36 cellular contexts compared by ENCODE assay signal in genomic region chr7:123573371-123573770, GRCh38. TPM values are rescaled to one million over a fixed set of nuclear protein-coding genes. Genes with fewer than 3 reads are reported as not detected.
"Had no signal": no experiment of that assay in that cellular context is flagged by ENCODE, and none has a peak within 500 bp of the region (broad histone marks: within the 10 kb centered on the region; RNA-seq: fewer than 3 reads in every experiment).

No MANE protein-coding gene starts in this region.

- DNase-seq: activated CD4-positive, alpha-beta T cell treated with anti-CD3 and anti-CD28 coated beads for 36 hours; activated CD4-positive, alpha-beta T cell treated with anti-CD3 and anti-CD28 coated beads, Interleukin-2, amount 50 U/mL, for 4 hours; activated CD4-positive, CD25-positive, alpha-beta regulatory T cell; activated effector memory CD4-positive, alpha-beta T cell treated with anti-CD3 and anti-CD28 coated beads, Interleukin-2, amount 50 U/mL, for 16 hours; activated naive CD4-positive, alpha-beta T cell treated with anti-CD3 and anti-CD28 coated beads for 36 hours; activated naive CD8-positive, alpha-beta T cell treated with anti-CD3 and anti-CD28 coated beads for 36 hours; adrenal gland; aorta; body of pancreas; cerebellar nuclear complex; colonic mucosa; effector memory CD4-positive, alpha-beta T cell; erythroblast; hypothalamus; islet precursor cell; left colon; midbrain; naive thymus-derived CD8-positive, alpha-beta T cell; ovary; right lobe of liver; stimulated activated CD4-positive, alpha-beta T cell treated with anti-CD3 and anti-CD28 coated beads, Interleukin-12 subunit alpha, Interleukin-12 subunit beta, amount 100 ng/mL, for 4 hours; stimulated activated CD4-positive, alpha-beta T cell treated with anti-CD3 and anti-CD28 coated beads, Interleukin-4, amount 100 ng/mL, for 1 hour; stimulated activated naive CD8-positive, alpha-beta T cell treated with anti-CD3 and anti-CD28 coated beads, Interleukin-15, Interleukin-2, amounts not matched to agents 100 U/mL and 50 U/mL, for 24 hours; T-cell; testis; transverse colon had no signal

- H3K4me3 Mint-ChIP-seq: activated CD4-positive, alpha-beta T cell treated with anti-CD3 and anti-CD28 coated beads for 36 hours; activated naive CD4-positive, alpha-beta T cell treated with anti-CD3 and anti-CD28 coated beads for 36 hours; activated naive CD8-positive, alpha-beta T cell treated with anti-CD3 and anti-CD28 coated beads for 36 hours; activated T-helper 1 cell treated with anti-CD3 and anti-CD28 coated beads, Interleukin-12 subunit alpha, Interleukin-12 subunit beta, Interleukin-2, Interleukin-4 antibody, amounts not matched to agents 30 ng/mL and 10 ng/mL and 1 ng/mL, durations not matched to agents 14 hours and 24 hours and 36 hours; naive thymus-derived CD8-positive, alpha-beta T cell; T-cell; T-helper 2 cell treated with Interferon-gamma antibody and Interleukin-4, amounts not matched to agents 5 μg/mL and 100 μg/mL, for 36 hours had no signal

- H3K9me3 ChIP-seq: adrenal gland, body of pancreas, colonic mucosa, gastroesophageal sphincter, ovary, right lobe of liver, testis, transverse colon had no signal

- H3K27me3 ChIP-seq: adrenal gland, body of pancreas, colonic mucosa, gastroesophageal sphincter, ovary, right lobe of liver, testis, transverse colon had no signal

- H3K36me3 ChIP-seq: adrenal gland, colonic mucosa, gastroesophageal sphincter, ovary, right lobe of liver, transverse colon had no signal

- H3K4me3 ChIP-seq: adrenal gland, body of pancreas, colonic mucosa, gastroesophageal sphincter, ovary, right lobe of liver, testis, transverse colon had no signal

- H3K27ac ChIP-seq: adrenal gland, body of pancreas, colonic mucosa, gastroesophageal sphincter, ovary, right lobe of liver, testis, transverse colon had no signal

- H3K4me1 Mint-ChIP-seq: activated CD4-positive, alpha-beta T cell treated with anti-CD3 and anti-CD28 coated beads for 36 hours; activated naive CD8-positive, alpha-beta T cell treated with anti-CD3 and anti-CD28 coated beads for 36 hours; T-cell had no signal

- H3K36me3 Mint-ChIP-seq: activated naive CD8-positive, alpha-beta T cell treated with anti-CD3 and anti-CD28 coated beads for 36 hours; naive thymus-derived CD8-positive, alpha-beta T cell; T-cell had no signal

- ATAC-seq: activated CD4-positive, alpha-beta T cell treated with anti-CD3 and anti-CD28 coated beads for 36 hours; body of pancreas; gastroesophageal sphincter; left colon; naive thymus-derived CD8-positive, alpha-beta T cell; right lobe of liver; stimulated activated naive CD8-positive, alpha-beta T cell treated with anti-CD3 and anti-CD28 coated beads, Interleukin-15, Interleukin-2, amounts not matched to agents 100 U/mL and 50 U/mL, for 24 hours; T-cell had no signal

- H3K9me3 Mint-ChIP-seq: activated naive CD4-positive, alpha-beta T cell treated with anti-CD3 and anti-CD28 coated beads for 36 hours; activated naive CD8-positive, alpha-beta T cell treated with anti-CD3 and anti-CD28 coated beads for 36 hours; activated T-helper 1 cell treated with anti-CD3 and anti-CD28 coated beads, Interleukin-12 subunit alpha, Interleukin-12 subunit beta, Interleukin-2, Interleukin-4 antibody, amounts not matched to agents 30 ng/mL and 10 ng/mL and 1 ng/mL, durations not matched to agents 14 hours and 24 hours and 36 hours; naive thymus-derived CD8-positive, alpha-beta T cell; T-cell; T-helper 2 cell treated with Interferon-gamma antibody and Interleukin-4, amounts not matched to agents 5 μg/mL and 100 μg/mL, for 36 hours had no signal

- H3K4me1 ChIP-seq: adrenal gland, body of pancreas, colonic mucosa, gastroesophageal sphincter, right lobe of liver, testis, transverse colon had no signal

- H3K27ac Mint-ChIP-seq: activated CD4-positive, alpha-beta T cell treated with anti-CD3 and anti-CD28 coated beads for 36 hours; activated naive CD4-positive, alpha-beta T cell treated with anti-CD3 and anti-CD28 coated beads for 36 hours; activated naive CD8-positive, alpha-beta T cell treated with anti-CD3 and anti-CD28 coated beads for 36 hours; activated T-helper 1 cell treated with anti-CD3 and anti-CD28 coated beads, Interleukin-12 subunit alpha, Interleukin-12 subunit beta, Interleukin-2, Interleukin-4 antibody, amounts not matched to agents 30 ng/mL and 10 ng/mL and 1 ng/mL, durations not matched to agents 14 hours and 24 hours and 36 hours; naive thymus-derived CD8-positive, alpha-beta T cell; progenitor cell of endocrine pancreas; T-cell; T-helper 2 cell treated with Interferon-gamma antibody and Interleukin-4, amounts not matched to agents 5 μg/mL and 100 μg/mL, for 36 hours had no signal

- H3K27me3 Mint-ChIP-seq: progenitor cell of endocrine pancreas had no signal

RNA-seq across cellular contexts. Expression of gene ASB15, which starts 28.2 kb away (rescaled TPM):
- total RNA-seq: activated CD4-positive, alpha-beta T cell treated with anti-CD3 and anti-CD28 coated beads for 36 hours; activated naive CD4-positive, alpha-beta T cell treated with anti-CD3 and anti-CD28 coated beads for 36 hours; activated naive CD8-positive, alpha-beta T cell treated with anti-CD3 and anti-CD28 coated beads for 36 hours; activated T-helper 1 cell treated with anti-CD3 and anti-CD28 coated beads, Interleukin-12 subunit alpha, Interleukin-12 subunit beta, Interleukin-2, Interleukin-4 antibody, amounts not matched to agents 30 ng/mL and 10 ng/mL and 1 ng/mL, durations not matched to agents 14 hours and 24 hours and 36 hours; adrenal gland; aorta; body of pancreas; colonic mucosa; dermis microvascular lymphatic vessel endothelial cell; fibroblast of lung; fibroblast of villous mesenchyme; gastroesophageal sphincter; left colon; lower leg skin; naive thymus-derived CD8-positive, alpha-beta T cell; ovary; progenitor cell of endocrine pancreas; renal cortical epithelial cell; right lobe of liver; T-cell; transverse colon had no signal
- polyA plus RNA-seq: adrenal gland, fibroblast of lung, ovary, urinary bladder had no signal

RNA-seq across cellular contexts. Expression of gene IQUB, which starts 39.0 kb away (rescaled TPM):
- total RNA-seq: activated T-helper 1 cell treated with anti-CD3 and anti-CD28 coated beads, Interleukin-12 subunit alpha, Interleukin-12 subunit beta, Interleukin-2, Interleukin-4 antibody, amounts not matched to agents 30 ng/mL and 10 ng/mL and 1 ng/mL, durations not matched to agents 14 hours and 24 hours and 36 hours had no signal
